5 cellular contexts compared by ENCODE assay signal in genomic region chrX:7500386-7500785, GRCh38.
"Had no signal": no experiment of that assay in that cellular context is flagged by ENCODE, and none has a peak within 500 bp of the region (broad histone marks: within the 10 kb centered on the region; RNA-seq: fewer than 3 reads in every experiment).

No MANE protein-coding gene starts in this region.

- H3K4me3 ChIP-seq: GM23248 had no signal

- DNase-seq: GM23248, H9, HCEC 1CT, IMR-90, KBM-7 had no signal
